In the genomic region with DNA sequence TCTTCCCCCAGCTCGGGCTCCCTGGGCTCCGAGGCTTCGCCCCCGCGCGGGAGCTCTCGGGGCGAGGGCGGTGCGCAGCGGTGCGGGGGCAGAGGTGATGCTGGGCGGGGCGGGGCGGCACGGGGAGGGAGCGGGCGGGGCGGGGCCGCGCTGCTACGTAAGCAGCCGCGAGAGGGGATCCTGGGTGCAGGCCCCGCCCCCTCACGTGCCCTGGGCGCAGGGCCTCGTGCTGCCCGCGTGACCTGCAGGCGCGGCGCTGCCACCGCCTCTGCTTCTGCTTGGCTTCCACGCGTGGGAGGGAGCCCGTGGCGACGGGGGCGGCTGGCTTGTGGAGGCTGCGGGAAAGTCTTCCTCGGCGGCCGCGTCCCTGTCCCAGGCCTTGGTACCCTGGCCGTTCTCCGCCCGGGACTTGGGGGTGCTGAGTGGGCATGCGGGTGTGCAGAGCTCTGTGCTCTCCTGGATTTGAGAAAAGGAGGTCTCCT, we compare ENCODE assay signal across 9 cellular contexts.
DNase-seq lines count a peak whose midpoint lies in the region; ATAC-seq and TF ChIP-seq lines count a peak whose summit lies in the region.
"Had no signal": no experiment of that assay in that cellular context is flagged by ENCODE, and none has a peak within 500 bp of the region (broad histone marks: within the 10 kb centered on the region; RNA-seq: fewer than 3 reads in every experiment).

No MANE protein-coding gene starts in this region.

- peaks cover 2% of the 10 kb centered on the region for H3K4me1 Mint-ChIP-seq in progenitor cell of endocrine pancreas (ENCODE audit: low read depth)
- H3K4me1 Mint-ChIP-seq in CD14-positive monocyte = peaks cover 9% of the 10 kb centered on the region

- intact Hi-C loops in head of caudate nucleus (cut with DNase I) (no loop called here), CD14-positive monocyte (cut with micrococcal nuclease) (no loop called here)

- no peak for ATAC-seq in GM21367 (IDR thresholded peaks at IDR 0.05; ENCODE audit: unreplicated experiment)
- ATAC-seq in HG03342 (IDR thresholded peaks at IDR 0.05; ENCODE audit: unreplicated experiment) = no peak

- H3K4me3 Mint-ChIP-seq in progenitor cell of endocrine pancreas (ENCODE audit: low read depth) = peak overlapping the region; percentile 15
- peak overlapping the region in 1 of 2 donors; percentile 68 for H3K4me3 Mint-ChIP-seq in CD14-positive monocyte

- no peak for TF ChIP-seq CTCF in progenitor cell of endocrine pancreas (IDR thresholded peaks at IDR 0.05; ENCODE audit: unreplicated experiment)
- TF ChIP-seq CTCF in CD14-positive monocyte (IDR thresholded peaks at IDR 0.05) = no peak

- DNase-seq in Daoy (ENCODE audit: low read depth) = peak; percentile 48
- peak; percentile 66 for DNase-seq in NCI-H69 (lab: John Stamatoyannopoulos, UW)
- peak in 40 of 42 donors; percentile 25 to 78 (median 57) for DNase-seq in head of caudate nucleus
- DNase-seq in progenitor cell of endocrine pancreas (ENCODE audit: low spot score, unreplicated experiment) = no peak
- no peak for DNase-seq in SW 1271 (lab: John Stamatoyannopoulos, UW)
- DNase-seq in CD14-positive monocyte (ENCODE audit: low spot score) = no peak
- DNase-seq: PC-9 had no signal

- H3K27ac Mint-ChIP-seq in progenitor cell of endocrine pancreas (no peak overlapping the region), CD14-positive monocyte (no peak overlapping the region)

- H3K36me3 Mint-ChIP-seq in progenitor cell of endocrine pancreas (ENCODE audit: insufficient read depth) (no peaks in the 10 kb centered on the region), CD14-positive monocyte (no peaks in the 10 kb centered on the region)

- H3K27me3 Mint-ChIP-seq in progenitor cell of endocrine pancreas (peaks cover 59% of the 10 kb centered on the region), CD14-positive monocyte (ENCODE audit: low read depth in 3 of 3) (peaks cover 31 to 42% (median 39%) of the 10 kb centered on the region in 3 donors)

- H3K9me3 Mint-ChIP-seq in progenitor cell of endocrine pancreas (ENCODE audit: low read depth) (no peaks in the 10 kb centered on the region), CD14-positive monocyte (peaks cover 3 to 19% (median 8%) of the 10 kb centered on the region in 7 donors)

Comparison
In these comparisons a context has a peak if more than half of its experiments do, and no peak if none do; other contexts are left out.
1. DNase-seq: peak in Daoy (single experiment), NCI-H69 (single experiment) and head of caudate nucleus (40 of 42); none in progenitor cell of endocrine pancreas (single experiment), SW 1271 (0 of 2) and CD14-positive monocyte (single experiment).